Comparison of ENCODE assay signal across 9 cellular contexts in the genomic region with DNA sequence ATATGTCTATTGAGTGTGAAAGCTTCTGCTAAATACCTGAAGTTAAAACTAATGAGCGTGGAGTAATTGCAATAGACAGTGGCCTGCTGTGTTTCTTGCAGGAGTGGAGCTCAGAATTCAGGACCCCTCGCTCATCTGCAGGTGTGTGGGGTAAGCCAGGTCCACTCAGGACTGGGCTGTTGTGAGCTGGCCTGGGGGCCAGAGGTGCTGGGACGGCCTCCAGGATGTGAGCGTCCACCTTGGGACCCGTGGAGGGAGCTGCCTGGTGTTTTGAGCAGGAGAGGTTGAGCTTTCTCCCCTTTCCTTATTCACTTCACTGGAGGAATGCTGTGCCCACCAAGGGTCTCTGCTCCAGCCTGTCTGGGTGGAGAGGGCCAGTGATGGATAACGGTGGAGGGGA.
"Had no signal": no experiment of that assay in that cellular context is flagged by ENCODE, and none has a peak within 500 bp of the region (broad histone marks: within the 10 kb centered on the region; RNA-seq: fewer than 3 reads in every experiment).

No MANE protein-coding gene starts in this region.

- DNase-seq: GM23248, GOT3, H7, H9, HCEC 1CT, HFFc6 had no signal

- H3K27ac ChIP-seq: GM23248 had no signal

- H3K4me2 ChIP-seq: GM23338 had no signal

- ATAC-seq: GM23338, HCT116 had no signal

- H3K4me1 ChIP-seq: HAP-1 had no signal

- H3K4me3 ChIP-seq: GM23248, GM23338, HAP-1 had no signal

- H3K9ac ChIP-seq: GM23248 had no signal

- H3K9me3 ChIP-seq: HAP-1 had no signal

- H2AFZ ChIP-seq: GM23248, GM23338 had no signal

- H3K36me3 ChIP-seq: HAP-1 had no signal
